1 cellular context compared by ENCODE assay signal in the genomic region with DNA sequence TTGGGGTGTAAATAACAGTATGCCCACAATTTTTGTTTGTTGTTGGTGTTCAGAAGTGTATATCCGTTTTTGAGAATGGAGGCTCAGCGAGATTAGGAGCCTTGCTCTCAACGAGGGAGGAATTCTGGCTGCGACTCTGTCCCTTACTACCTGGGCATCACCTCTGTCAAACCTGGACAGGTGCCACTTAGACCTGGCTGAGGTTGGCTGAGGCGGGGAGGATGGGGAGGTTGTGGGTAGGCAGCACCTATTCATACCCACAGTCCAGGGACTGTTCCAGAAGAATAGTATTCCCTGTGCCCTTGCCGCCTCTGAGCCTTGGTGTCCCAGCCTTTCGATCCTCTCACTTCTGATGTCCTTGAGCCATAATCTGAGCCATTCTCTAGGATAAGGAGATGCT.
TF ChIP-seq lines count a peak whose summit lies in the region.

No MANE protein-coding gene starts in this region.

TF ChIP-seq in GM23338, 12 proteins besides CTCF, POLR2A, EP300 and RAD21 (continued from another document):
- TF ChIP-seq, protein P1, sequence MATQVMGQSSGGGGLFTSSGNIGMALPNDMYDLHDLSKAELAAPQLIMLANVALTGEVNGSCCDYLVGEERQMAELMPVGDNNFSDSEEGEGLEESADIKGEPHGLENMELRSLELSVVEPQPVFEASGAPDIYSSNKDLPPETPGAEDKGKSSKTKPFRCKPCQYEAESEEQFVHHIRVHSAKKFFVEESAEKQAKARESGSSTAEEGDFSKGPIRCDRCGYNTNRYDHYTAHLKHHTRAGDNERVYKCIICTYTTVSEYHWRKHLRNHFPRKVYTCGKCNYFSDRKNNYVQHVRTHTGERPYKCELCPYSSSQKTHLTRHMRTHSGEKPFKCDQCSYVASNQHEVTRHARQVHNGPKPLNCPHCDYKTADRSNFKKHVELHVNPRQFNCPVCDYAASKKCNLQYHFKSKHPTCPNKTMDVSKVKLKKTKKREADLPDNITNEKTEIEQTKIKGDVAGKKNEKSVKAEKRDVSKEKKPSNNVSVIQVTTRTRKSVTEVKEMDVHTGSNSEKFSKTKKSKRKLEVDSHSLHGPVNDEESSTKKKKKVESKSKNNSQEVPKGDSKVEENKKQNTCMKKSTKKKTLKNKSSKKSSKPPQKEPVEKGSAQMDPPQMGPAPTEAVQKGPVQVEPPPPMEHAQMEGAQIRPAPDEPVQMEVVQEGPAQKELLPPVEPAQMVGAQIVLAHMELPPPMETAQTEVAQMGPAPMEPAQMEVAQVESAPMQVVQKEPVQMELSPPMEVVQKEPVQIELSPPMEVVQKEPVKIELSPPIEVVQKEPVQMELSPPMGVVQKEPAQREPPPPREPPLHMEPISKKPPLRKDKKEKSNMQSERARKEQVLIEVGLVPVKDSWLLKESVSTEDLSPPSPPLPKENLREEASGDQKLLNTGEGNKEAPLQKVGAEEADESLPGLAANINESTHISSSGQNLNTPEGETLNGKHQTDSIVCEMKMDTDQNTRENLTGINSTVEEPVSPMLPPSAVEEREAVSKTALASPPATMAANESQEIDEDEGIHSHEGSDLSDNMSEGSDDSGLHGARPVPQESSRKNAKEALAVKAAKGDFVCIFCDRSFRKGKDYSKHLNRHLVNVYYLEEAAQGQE (IDR thresholded peaks at IDR 0.05; ENCODE audit: unreplicated experiment) = no peak
- no peak for TF ChIP-seq CREB1 (CRISPR knock-in tag; IDR thresholded peaks at IDR 0.05; ENCODE audit: low read depth)
- TF ChIP-seq POLR2AphosphoS5 (IDR thresholded peaks at IDR 0.05; ENCODE audit: low read depth) = no peak
